Comparison of ENCODE assay signal across 33 cellular contexts in the genomic region with DNA sequence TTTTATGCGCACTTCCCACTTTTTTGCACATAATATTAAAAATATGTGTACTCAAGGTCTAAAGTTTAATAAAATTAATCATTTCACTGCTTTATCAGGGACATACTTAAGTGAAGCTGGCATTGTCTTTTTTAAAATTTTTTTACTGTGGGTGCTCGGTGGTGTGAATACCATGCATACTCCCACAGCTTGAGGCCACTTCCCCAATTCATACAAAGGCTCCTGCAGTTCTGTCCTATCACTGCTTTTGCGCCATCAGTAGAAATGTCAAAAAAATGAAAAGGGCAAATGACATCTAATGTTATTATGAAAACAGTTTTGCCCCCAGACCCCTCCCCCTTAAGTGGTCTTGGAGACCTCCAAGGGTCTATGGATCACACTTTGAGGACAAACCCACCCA.
"Had no signal": no experiment of that assay in that cellular context is flagged by ENCODE, and none has a peak within 500 bp of the region (broad histone marks: within the 10 kb centered on the region; RNA-seq: fewer than 3 reads in every experiment).

No MANE protein-coding gene starts in this region.

- H3K9me3 ChIP-seq: ascending aorta, breast epithelium, colonic mucosa, esophagus squamous epithelium, gastroesophageal sphincter, heart right ventricle had no signal

- H3K27ac ChIP-seq: ascending aorta, breast epithelium, cardiac muscle cell, colonic mucosa, epithelial cell of prostate, esophagus squamous epithelium, gastroesophageal sphincter, heart right ventricle, hepatocyte, VCaP had no signal

- H3K4me1 ChIP-seq: ascending aorta, breast epithelium, colonic mucosa, esophagus squamous epithelium, gastroesophageal sphincter, heart right ventricle had no signal

- H3K79me2 ChIP-seq: hepatocyte had no signal

- DNase-seq: activated CD4-positive, alpha-beta memory T cell treated with anti-CD3 and anti-CD28 coated beads, Interleukin-2, amount 10 ng/mL, durations not matched to agents 7 days and 5 days; activated CD4-positive, alpha-beta T cell treated with anti-CD3 and anti-CD28 coated beads for 1 hour; activated CD4-positive, alpha-beta T cell treated with anti-CD3 and anti-CD28 coated beads for 4 hours; activated CD4-positive, alpha-beta T cell treated with anti-CD3 and anti-CD28 coated beads, Interleukin-2, amount 10 ng/mL, durations not matched to agents 7 days and 5 days; activated CD4-positive, alpha-beta T cell treated with anti-CD3 and anti-CD28 coated beads, Interleukin-2, amount 50 U/mL, for 4 hours; activated CD8-positive, alpha-beta memory T cell treated with anti-CD3 and anti-CD28 coated beads, Interleukin-2, amount 50 U/mL, for 48 hours; activated gamma-delta T cell; activated naive CD4-positive, alpha-beta T cell; activated naive CD4-positive, alpha-beta T cell treated with anti-CD3 and anti-CD28 coated beads, Interleukin-2, amount 10 ng/mL, durations not matched to agents 7 days and 5 days; activated naive CD8-positive, alpha-beta T cell treated with anti-CD3 and anti-CD28 coated beads, Interleukin-2, amount 10 ng/mL, durations not matched to agents 7 days and 5 days; activated T-cell treated with anti-CD3 and anti-CD28 coated beads for 4 hours; activated T-cell treated with anti-CD3 and anti-CD28 coated beads, Interleukin-2, amount 50 U/mL, for 24 hours; activated T-cell treated with anti-CD3 and anti-CD28 coated beads, Interleukin-2, amount 50 U/mL, for 72 hours; central memory CD4-positive, alpha-beta T cell; cerebellar nuclear complex; colonic mucosa; effector CD8-positive, alpha-beta T cell; esophagus squamous epithelium; foreskin melanocyte; heart right ventricle; T1000 had no signal

- ATAC-seq: activated naive CD4-positive, alpha-beta T cell treated with anti-CD3 and anti-CD28 coated beads, Interleukin-2, amount 50 U/mL, for 72 hours; activated T-cell treated with anti-CD3 and anti-CD28 coated beads, Interleukin-2, amount 50 U/mL, for 72 hours; gastroesophageal sphincter; heart right ventricle; WTC11 had no signal

- H3K27me3 ChIP-seq: ascending aorta, breast epithelium, cardiac muscle cell, colonic mucosa, esophagus squamous epithelium, gastroesophageal sphincter, heart right ventricle, hepatocyte had no signal

- H3K4me3 ChIP-seq: ascending aorta, breast epithelium, cardiac muscle cell, colonic mucosa, esophagus squamous epithelium, gastroesophageal sphincter, heart right ventricle, hepatocyte had no signal

- H3K36me3 ChIP-seq: ascending aorta, breast epithelium, cardiac muscle cell, colonic mucosa, esophagus squamous epithelium, gastroesophageal sphincter, heart right ventricle had no signal

- H2AFZ ChIP-seq: hepatocyte had no signal

- H3K4me2 ChIP-seq: hepatocyte had no signal

- FAIRE-seq: endometrium, endothelial cell of umbilical vein, TTC549 had no signal
